Comparison of ENCODE assay signal across 19 cellular contexts in the genomic region with DNA sequence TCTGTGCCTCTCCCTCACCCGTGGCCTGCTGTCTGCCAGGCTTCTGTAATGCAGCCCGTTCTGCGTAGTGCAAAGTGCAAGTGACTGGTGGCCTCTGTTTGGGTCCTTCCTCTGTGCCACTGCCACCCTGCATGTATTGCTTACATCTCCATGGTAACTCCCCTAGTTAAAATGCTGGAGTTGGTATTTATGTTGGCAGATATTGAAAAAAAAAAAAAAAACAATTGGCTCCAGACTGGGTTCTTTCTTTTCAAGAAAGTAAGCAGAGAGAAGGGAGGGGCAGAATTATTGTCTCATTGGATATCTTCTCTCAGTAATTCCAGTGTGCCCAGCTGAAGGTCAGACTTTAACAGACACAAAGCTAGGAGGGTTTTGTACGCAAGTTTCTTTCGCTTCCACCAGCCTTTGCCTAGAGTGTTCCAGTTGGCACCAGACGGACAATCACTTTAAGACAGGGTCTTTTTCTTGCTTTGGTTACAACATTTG.
A peak's percentile ranks its signal among the peaks of the same experiment; 100 is the strongest.
DNase-seq lines count a peak whose midpoint lies in the region; ATAC-seq, FAIRE-seq and TF ChIP-seq lines count a peak whose summit lies in the region.
"Had no signal": no experiment of that assay in that cellular context is flagged by ENCODE, and none has a peak within 500 bp of the region (broad histone marks: within the 10 kb centered on the region; RNA-seq: fewer than 3 reads in every experiment).

No MANE protein-coding gene starts in this region.

- H3K9ac ChIP-seq in endothelial cell of umbilical vein (replicated peaks; ENCODE audit: extremely low read depth, insufficient read depth, low read length): no peak overlapping the region
- no peak overlapping the region for H3K9ac ChIP-seq in Karpas-422 (ENCODE audit: low read length)

- H4K20me1 ChIP-seq in endothelial cell of umbilical vein (replicated peaks; ENCODE audit: control insufficient read depth, extremely low read depth, insufficient read depth, low read length): no peaks in the 10 kb centered on the region
- H4K20me1 ChIP-seq in Karpas-422 (ENCODE audit: insufficient read depth, low read depth, low read length): no peaks in the 10 kb centered on the region

- peak; percentile 54 for ATAC-seq in mucosa of descending colon
- ATAC-seq: esophagus mucosa; HCT116; Panc1; stimulated activated naive CD8-positive, alpha-beta T cell treated with anti-CD3 and anti-CD28 coated beads, Interleukin-15, Interleukin-2, amounts not matched to agents 100 U/mL and 50 U/mL, for 24 hours had no signal

- H3K4me2 ChIP-seq in endothelial cell of umbilical vein (ENCODE audit: insufficient read depth, low read length) (no peak overlapping the region), Karpas-422 (ENCODE audit: low read depth, low read length, poor library complexity, severe bottlenecking) (no peak overlapping the region)

- H3K79me2 ChIP-seq in endothelial cell of umbilical vein (ENCODE audit: control insufficient read depth, insufficient read depth, low read length) (no peaks in the 10 kb centered on the region), Karpas-422 (ENCODE audit: low read length) (no peaks in the 10 kb centered on the region)

- peak in 32 of 56 donors; percentile 10 to 77 (median 40) for DNase-seq in amygdala (lab: John Stamatoyannopoulos, UW)
- peak; percentile 32 for DNase-seq in endothelial cell of umbilical vein (ENCODE audit: low read depth, low spot score)
- DNase-seq in mucosa of descending colon: no peak
- DNase-seq in substantia nigra (lab: John Stamatoyannopoulos, UW): peak in 28 of 49 donors; percentile 16 to 66 (median 31)
- DNase-seq in Karpas-422: no peak
- DNase-seq in stimulated activated CD4-positive, alpha-beta T cell treated with anti-CD3 and anti-CD28 coated beads, Interleukin-4, amount 100 ng/mL, for 24 hours: no peak
- DNase-seq in stimulated activated CD4-positive, alpha-beta T cell treated with anti-CD3 and anti-CD28 coated beads, Interleukin-4, amount 100 ng/mL, for 1 hour: no peak
- DNase-seq: activated CD4-positive, alpha-beta T cell treated with anti-CD3 and anti-CD28 coated beads, Interleukin-2, amount 10 ng/mL, durations not matched to agents 24 days and 14 days; activated CD8-positive, alpha-beta memory T cell treated with anti-CD3 and anti-CD28 coated beads, Interleukin-2, amount 50 U/mL, for 48 hours; activated naive CD4-positive, alpha-beta T cell; EL; kidney; NCI-H774; stimulated activated CD4-positive, alpha-beta T cell treated with anti-CD3 and anti-CD28 coated beads, Interleukin-15, amount 100 ng/mL, for 24 hours; stimulated activated naive CD8-positive, alpha-beta T cell treated with anti-CD3 and anti-CD28 coated beads, Interleukin-15, Interleukin-2, amounts not matched to agents 100 U/mL and 50 U/mL, for 24 hours had no signal

- TF ChIP-seq POLR2A in endothelial cell of umbilical vein (IDR thresholded peaks at IDR 0.05; ENCODE audit: low read depth, low read length): no peak

- intact Hi-C loops in endothelial cell of umbilical vein (cut with micrococcal nuclease): no loop called here
- intact Hi-C loops in mucosa of descending colon (cut with DNase I, micrococcal nuclease): no loop called here

- no peaks in the 10 kb centered on the region for H3K27me3 ChIP-seq in endothelial cell of umbilical vein (ENCODE audit: control insufficient read depth in 2 of 2, insufficient read depth in 2 of 2, low read length in 2 of 2)
- H3K27me3 ChIP-seq in Karpas-422 (ENCODE audit: low read length): no peaks in the 10 kb centered on the region

- no peak overlapping the region for H3K4me3 ChIP-seq in endothelial cell of umbilical vein (replicated peaks in 1 of 3; ENCODE audit: insufficient read depth in 1 of 3, low read depth in 1 of 3, low read length in 3 of 3)
- H3K4me3 ChIP-seq in mucosa of descending colon: no peak overlapping the region
- no peak overlapping the region for H3K4me3 ChIP-seq in Karpas-422 (ENCODE audit: low read length)

- no TSS peak for BruUV-seq in endothelial cell of umbilical vein (replicated peaks; lab: Mats Ljungman, UMichigan)

- H3K36me3 ChIP-seq in endothelial cell of umbilical vein (ENCODE audit: control insufficient read depth in 2 of 2, extremely low read depth in 1 of 2, insufficient read depth in 2 of 2, low read length in 2 of 2) (no peaks in the 10 kb centered on the region), mucosa of descending colon (ENCODE audit: low read depth) (no peaks in the 10 kb centered on the region), Karpas-422 (ENCODE audit: insufficient read depth, low read length) (no peaks in the 10 kb centered on the region)

- CTCF ChIA-PET in endothelial cell of umbilical vein (lab: Charles Lee): interaction anchor here (1.0 to 1.5 kb wide), 3 partner anchors 10 to 15 kb away, joined by 3 to 7 read pairs (median 4); no protein-coding TSS in a partner anchor

- TF ChIP-seq CTCF in endothelial cell of umbilical vein (IDR thresholded peaks at IDR 0.05; ENCODE audit: extremely low read depth in 1 of 2, insufficient read depth in 1 of 2, low read depth in 1 of 2, low read length in 2 of 2): no peak
- TF ChIP-seq CTCF in mucosa of descending colon (IDR thresholded peaks at IDR 0.05): no peak

- POLR2A ChIA-PET in endothelial cell of umbilical vein (lab: Charles Lee): no interaction called here

- dilution Hi-C loops in endothelial cell of umbilical vein (cut with MboI; ENCODE audit: extremely low pct_ligation_motif_present, low sequenced_read_pairs): no loop called here

- H3K4me1 ChIP-seq in endothelial cell of umbilical vein (ENCODE audit: control insufficient read depth, extremely low read depth, insufficient read depth, low read length): peaks cover 6% of the 10 kb centered on the region
- H3K4me1 ChIP-seq in mucosa of descending colon (ENCODE audit: low read depth): no peaks in the 10 kb centered on the region
- H3K4me1 ChIP-seq in Karpas-422 (ENCODE audit: low read length): no peaks in the 10 kb centered on the region

- FAIRE-seq in endothelial cell of umbilical vein (lab: Jason Lieb, UNC): no peak
- FAIRE-seq: HTR-8/SVneo, kidney had no signal

- H2AFZ ChIP-seq in endothelial cell of umbilical vein (ENCODE audit: low read depth, low read length) (no peak overlapping the region), Karpas-422 (ENCODE audit: low read length) (no peak overlapping the region)

- H3K9me2 ChIP-seq in Karpas-422 (replicated peaks; ENCODE audit: insufficient read depth, low read length): no peaks in the 10 kb centered on the region

- no peak overlapping the region for H3K27ac ChIP-seq in endothelial cell of umbilical vein (ENCODE audit: insufficient read depth, low read depth, low read length)
- peak overlapping the region; percentile 74 for H3K27ac ChIP-seq in substantia nigra (ENCODE audit: low read depth, low read length, poor library complexity, severe bottlenecking)
- H3K27ac ChIP-seq in Karpas-422 (ENCODE audit: low read length): no peak overlapping the region

- H3K9me1 ChIP-seq in endothelial cell of umbilical vein (replicated peaks; ENCODE audit: control insufficient read depth, extremely low read depth, insufficient read depth, low read length): no peaks in the 10 kb centered on the region

- H3K9me3 ChIP-seq in endothelial cell of umbilical vein (replicated peaks; ENCODE audit: control insufficient read depth, insufficient read depth, low read length) (no peaks in the 10 kb centered on the region), mucosa of descending colon (no peaks in the 10 kb centered on the region), Karpas-422 (ENCODE audit: low read length) (no peaks in the 10 kb centered on the region)

TF ChIP-seq in endothelial cell of umbilical vein, 7 proteins besides CTCF, POLR2A, EP300 and RAD21:
- TF ChIP-seq POLR2AphosphoS5 (IDR thresholded peaks at IDR 0.05; ENCODE audit: insufficient read depth, low read depth, low read length) (no peak), JUN (IDR thresholded peaks at IDR 0.05; ENCODE audit: borderline replicate concordance, insufficient read depth, insufficient read length, low read depth) (no peak), MYC (IDR thresholded peaks at IDR 0.05; ENCODE audit: low read depth, low read length) (no peak), EZH2 (IDR thresholded peaks at IDR 0.05; ENCODE audit: borderline replicate concordance, low read depth, low read length, severe bottlenecking) (no peak), FOS (IDR thresholded peaks at IDR 0.05; ENCODE audit: borderline replicate concordance, insufficient read depth, low read length) (no peak), GATA2 (IDR thresholded peaks at IDR 0.05; ENCODE audit: insufficient read depth, insufficient read length, low read depth, low read length) (no peak)
- TF ChIP-seq, protein P1, sequence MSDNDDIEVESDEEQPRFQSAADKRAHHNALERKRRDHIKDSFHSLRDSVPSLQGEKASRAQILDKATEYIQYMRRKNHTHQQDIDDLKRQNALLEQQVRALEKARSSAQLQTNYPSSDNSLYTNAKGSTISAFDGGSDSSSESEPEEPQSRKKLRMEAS (IDR thresholded peaks at IDR 0.05; ENCODE audit: insufficient read depth, insufficient read length): no peak

Comparison
In these comparisons a context has a peak if more than half of its experiments do, and no peak if none do; other contexts are left out.
1. DNase-seq: peak in amygdala (32 of 56), endothelial cell of umbilical vein (single experiment) and substantia nigra (28 of 49); none in mucosa of descending colon (0 of 3), Karpas-422 (single experiment), stimulated activated CD4-positive, alpha-beta T cell treated with anti-CD3 and anti-CD28 coated beads, Interleukin-4, amount 100 ng/mL, for 24 hours (single experiment) and stimulated activated CD4-positive, alpha-beta T cell treated with anti-CD3 and anti-CD28 coated beads, Interleukin-4, amount 100 ng/mL, for 1 hour (single experiment).